In the genomic region with DNA sequence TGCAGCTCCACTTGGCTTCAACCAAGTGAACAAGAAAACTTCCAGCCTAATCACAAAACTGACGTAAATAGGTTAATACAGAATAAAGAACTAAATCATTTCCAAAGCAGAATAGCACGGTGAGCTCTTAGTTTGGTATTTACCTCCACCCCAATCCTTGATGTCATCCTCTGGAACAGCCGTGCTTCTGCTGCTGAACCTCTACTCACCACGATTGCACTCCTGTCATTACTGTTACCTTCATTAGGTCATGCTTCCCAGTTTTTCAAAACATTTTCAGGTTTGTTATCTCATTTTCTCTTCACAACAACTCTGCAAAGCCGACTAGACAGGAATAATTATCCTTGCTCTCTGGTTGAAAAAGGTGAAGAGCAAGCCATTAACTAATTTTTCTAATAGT, we compare ENCODE assay signal across 9 cellular contexts.
"Had no signal": no experiment of that assay in that cellular context is flagged by ENCODE, and none has a peak within 500 bp of the region (broad histone marks: within the 10 kb centered on the region; RNA-seq: fewer than 3 reads in every experiment).

No MANE protein-coding gene starts in this region.

- FAIRE-seq: H1, H54, HepG2 had no signal

- DNase-seq: H9, HCEC 1CT, HFFc6, KG1 had no signal

- H3K4me3 ChIP-seq: GM23338 had no signal

- H3K27ac ChIP-seq: HL-60 had no signal

- ATAC-seq: GM23338 had no signal

- H2AFZ ChIP-seq: GM23338 had no signal

- H3K4me2 ChIP-seq: GM23338 had no signal
